Comparison of ENCODE assay signal across 8 cellular contexts in the genomic region with DNA sequence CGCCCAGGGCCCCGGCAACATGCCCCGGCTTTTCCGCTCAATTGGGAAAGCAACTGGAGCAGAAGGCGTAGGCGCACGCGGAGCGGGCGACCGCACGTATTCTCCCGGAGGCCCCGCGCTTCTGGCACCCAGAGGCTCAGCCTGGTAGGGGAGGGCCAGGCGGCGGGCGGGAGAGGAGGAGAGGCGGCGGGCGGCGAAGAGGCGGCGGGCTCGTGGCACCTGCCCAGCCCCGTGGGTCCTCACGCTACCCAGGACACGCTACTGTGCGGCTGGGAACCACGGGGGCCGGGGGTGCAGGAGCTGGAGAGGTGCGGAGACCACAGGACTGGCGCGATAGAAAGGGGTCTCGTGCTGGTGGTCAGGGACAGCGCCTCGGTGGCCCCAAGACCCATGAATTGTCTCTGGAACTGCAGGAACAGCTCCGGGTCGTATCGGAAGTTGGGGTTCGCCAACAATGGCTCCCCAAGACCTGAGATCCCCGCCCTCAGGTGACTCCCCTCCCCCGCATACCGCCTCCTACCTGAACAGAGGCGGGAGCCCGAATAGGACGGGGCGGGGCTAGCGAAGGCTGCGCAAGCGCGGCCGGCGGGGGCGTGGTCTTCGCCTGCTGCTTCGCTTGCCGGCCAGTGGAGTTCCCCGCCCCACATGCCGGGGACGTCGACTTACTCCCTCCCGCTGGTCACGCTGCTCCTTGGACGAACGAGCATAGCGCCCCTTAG. TPM values are rescaled to one million over a fixed set of nuclear protein-coding genes. Genes with fewer than 3 reads are reported as not detected.
DNase-seq lines count a peak whose midpoint lies in the region; FAIRE-seq and TF ChIP-seq lines count a peak whose summit lies in the region.

TSS of gene SLC37A4 (minus strand) at position 549 of the 719 bp plus-strand sequence.

- DNase-seq in GM03348 (ENCODE audit: low spot score) (peak; percentile 99), HFF-Myc (ENCODE audit: extremely low read depth, low read depth) (peak; percentile 89), NAMALWA (ENCODE audit: low spot score) (peak; percentile 99), SK-N-DZ (ENCODE audit: low spot score) (peak; percentile 94), frontal cortex (ENCODE audit: low spot score in 2 of 2) (peak; percentile 94 to 97), neuronal stem cell (ENCODE audit: low spot score) (peak; percentile 93)
- peak; percentile 99 for DNase-seq in activated naive CD4-positive, alpha-beta T cell treated with anti-CD3 and anti-CD28 coated beads for 36 hours

- peak within 1 kb of the TSS; percentile 60 for H2BK5ac ChIP-seq in neuronal stem cell (ENCODE audit: low read length)

- no peak within 1 kb of the TSS for H3K14ac ChIP-seq in neuronal stem cell (ENCODE audit: low read length)

- H3K18ac ChIP-seq in neuronal stem cell (ENCODE audit: low read length) = peak within 1 kb of the TSS; percentile 94

- H3K9me3 Mint-ChIP-seq in activated naive CD4-positive, alpha-beta T cell treated with anti-CD3 and anti-CD28 coated beads for 36 hours = no peaks in the 10 kb centered on the region

- H3K4me3 Mint-ChIP-seq in activated naive CD4-positive, alpha-beta T cell treated with anti-CD3 and anti-CD28 coated beads for 36 hours = peak within 1 kb of the TSS; percentile 77

- no peak within 1 kb of the TSS for H3K4ac ChIP-seq in neuronal stem cell (ENCODE audit: low read length)

- peak within 1 kb of the TSS; percentile 77 for H3K4me3 ChIP-seq in HFF-Myc (replicated peaks; ENCODE audit: low read depth, low read length)
- peak within 1 kb of the TSS; percentile 88 to 89 for H3K4me3 ChIP-seq in neuronal stem cell (ENCODE audit: low read length in 2 of 2)

- no peak for FAIRE-seq in frontal cortex (lab: Jason Lieb, UNC)

- H2BK15ac ChIP-seq in neuronal stem cell (ENCODE audit: low read length) = peak within 1 kb of the TSS; percentile 81

- peak within 1 kb of the TSS; percentile 97 for H2AFZ ChIP-seq in neuronal stem cell (ENCODE audit: low read length)

- peak within 1 kb of the TSS; percentile 28 for H3K27ac ChIP-seq in neuronal stem cell (replicated peaks; ENCODE audit: low read length)

- H4K91ac ChIP-seq in neuronal stem cell (ENCODE audit: low read depth, low read length, poor library complexity) = no peak within 1 kb of the TSS

- peaks cover 28 to 37% of the 10 kb centered on the region in 2 donors for H3K36me3 ChIP-seq in neuronal stem cell (replicated peaks in 1 of 2; ENCODE audit: control insufficient read depth in 2 of 2, insufficient read depth in 2 of 2, low read length in 2 of 2)

- no peaks in the 10 kb centered on the region for H3K27me3 ChIP-seq in neuronal stem cell (ENCODE audit: control insufficient read depth in 3 of 3, insufficient read depth in 3 of 3, low read depth in 1 of 3, low read length in 3 of 3)

- peak within 1 kb of the TSS; percentile 85 for H2BK12ac ChIP-seq in neuronal stem cell (ENCODE audit: low read length)

- H3K9ac ChIP-seq in neuronal stem cell (ENCODE audit: low read depth, low read length, poor library complexity) = peak within 1 kb of the TSS; percentile 98

- peak within 1 kb of the TSS; percentile 92 for H3K23ac ChIP-seq in neuronal stem cell (ENCODE audit: low read depth, low read length, poor library complexity)

- no CpG with 5 or more reads among the region's 67 CpGs for WGBS in neuronal stem cell (ENCODE audit: extremely low coverage in 2 of 2, insufficient read length in 2 of 2, insufficient replicate concordance in 1 of 2), 2 donors

- peak within 1 kb of the TSS; percentile 82 for H2AK5ac ChIP-seq in neuronal stem cell (ENCODE audit: low read depth, low read length)

- H3K4me1 Mint-ChIP-seq in activated naive CD4-positive, alpha-beta T cell treated with anti-CD3 and anti-CD28 coated beads for 36 hours (ENCODE audit: low read depth) = peaks cover 23% of the 10 kb centered on the region

- peaks cover 19% of the 10 kb centered on the region for H3K79me1 ChIP-seq in neuronal stem cell (ENCODE audit: low read depth, low read length)

- H3K27ac Mint-ChIP-seq in activated naive CD4-positive, alpha-beta T cell treated with anti-CD3 and anti-CD28 coated beads for 36 hours = peak within 1 kb of the TSS; percentile 85

- H4K8ac ChIP-seq in neuronal stem cell (ENCODE audit: low read depth, low read length) = no peak within 1 kb of the TSS

- H3K4me2 ChIP-seq in neuronal stem cell (ENCODE audit: insufficient read depth, low read length, poor library complexity, severe bottlenecking) = peak within 1 kb of the TSS; percentile 88

- H3K36me3 Mint-ChIP-seq in activated naive CD4-positive, alpha-beta T cell treated with anti-CD3 and anti-CD28 coated beads for 36 hours (ENCODE audit: low read depth) = peaks cover 5% of the 10 kb centered on the region

- H2BK120ac ChIP-seq in neuronal stem cell (ENCODE audit: low read depth, low read length) = peak within 1 kb of the TSS; percentile 22

- no peaks in the 10 kb centered on the region for H3K9me3 ChIP-seq in neuronal stem cell (replicated peaks in 1 of 2; ENCODE audit: control insufficient read depth in 2 of 2, insufficient read depth in 1 of 2, low read depth in 1 of 2, low read length in 2 of 2)

- CTCF ChIA-PET in activated naive CD4-positive, alpha-beta T cell treated with anti-CD3 and anti-CD28 coated beads for 36 hours (lab: Charles Lee) = interaction anchor here (1.4 to 2.0 kb wide), 3 partner anchors 11 to 82 kb away, joined by 3 to 7 read pairs (median 4); partner anchors contain the start of gene C2CD2L

- H3K4me1 ChIP-seq in neuronal stem cell (ENCODE audit: control insufficient read depth in 2 of 2, insufficient read depth in 1 of 2, low read depth in 1 of 2, low read length in 2 of 2) = peaks cover 6 to 12% of the 10 kb centered on the region in 2 donors

- no peaks in the 10 kb centered on the region for H3K27me3 Mint-ChIP-seq in activated naive CD4-positive, alpha-beta T cell treated with anti-CD3 and anti-CD28 coated beads for 36 hours (ENCODE audit: low read depth)

- TF ChIP-seq CTCF in HFF-Myc (IDR thresholded peaks at IDR 0.05; ENCODE audit: low read depth, low read length, missing control alignments) = no peak
- no peak for TF ChIP-seq CTCF in subcutaneous adipose tissue (IDR thresholded peaks at IDR 0.05; ENCODE audit: low read depth)

- intact Hi-C loops in activated naive CD4-positive, alpha-beta T cell treated with anti-CD3 and anti-CD28 coated beads for 36 hours (cut with micrococcal nuclease) = loop anchor here (1.0 to 2.0 kb wide), 10 partner anchors 12 to 458 kb away; partner anchors contain the start of genes ARCN1, CBL, HMBS and HYOU1

RNA-seq across cellular contexts. Expression of gene SLC37A4, which starts in this region (rescaled TPM):
- 27.3 and 37.4 TPM in 2 replicates for polyA plus RNA-seq in SK-N-DZ (2014; cell fraction: cytosol; rRNA removed)
- 63.1 and 98.4 TPM in 2 replicates for polyA plus RNA-seq in SK-N-DZ (2014; cell fraction: nucleus; rRNA removed)
- total RNA-seq in activated naive CD4-positive, alpha-beta T cell treated with anti-CD3 and anti-CD28 coated beads for 36 hours = 10 to 100 TPM; 28.3 to 30.3 TPM
- 7.7 TPM for total RNA-seq in frontal cortex
- 44.0 TPM for polyA plus RNA-seq in neuronal stem cell (2013, experiment 1 of 2)
- 44.3 TPM for polyA plus RNA-seq in neuronal stem cell (2013, experiment 2 of 2)
- 10 to 100 TPM in 3 of 4 donors, 1 to 10 TPM in 1; 8.8 to 19.9 (median 17.4) TPM for total RNA-seq in subcutaneous adipose tissue

Comparison
In these comparisons a context has a peak if more than half of its experiments do, and no peak if none do; other contexts are left out.
1. Peak in every context shown above with its lines: DNase-seq, H3K4me3 ChIP-seq and H3K27ac ChIP-seq.